Comparison of ENCODE assay signal across 1 cellular context in genomic region chr18:58538604-58539386, GRCh38.
TF ChIP-seq lines count a peak whose summit lies in the region.

No MANE protein-coding gene starts in this region.

TF ChIP-seq in HepG2, 621 proteins besides CTCF, POLR2A, EP300 and RAD21 (continued from another document):
- TF ChIP-seq FOXK1 (CRISPR knock-in tag; IDR thresholded peaks at IDR 0.05; ENCODE audit: borderline replicate concordance, low read depth) (peak; percentile 48; the same call in 1 of the 2 replicates), ELF3 (CRISPR knock-in tag; IDR thresholded peaks at IDR 0.05) (peak; percentile 73), TBX2 (CRISPR knock-in tag; IDR thresholded peaks at IDR 0.05; ENCODE audit: borderline replicate concordance) (peak; percentile 37; the same call in 1 of the 2 replicates), RFXANK (CRISPR knock-in tag; IDR thresholded peaks at IDR 0.05) (no peak), PATZ1 (CRISPR knock-in tag; IDR thresholded peaks at IDR 0.05) (peak; percentile 74), ZNF772 (CRISPR knock-in tag; IDR thresholded peaks at IDR 0.05) (no peak), ZBTB49 (CRISPR knock-in tag; IDR thresholded peaks at IDR 0.05; ENCODE audit: borderline replicate concordance) (no peak), ATRX (CRISPR knock-in tag; IDR thresholded peaks at IDR 0.05; ENCODE audit: borderline replicate concordance) (no peak), ZNF281 (CRISPR knock-in tag; IDR thresholded peaks at IDR 0.05; ENCODE audit: borderline replicate concordance) (peak; percentile 54; the same call in 1 of the 2 replicates), ZFP91 (CRISPR knock-in tag; IDR thresholded peaks at IDR 0.05; ENCODE audit: borderline replicate concordance) (no peak), SIX1 (CRISPR knock-in tag; IDR thresholded peaks at IDR 0.05; ENCODE audit: borderline replicate concordance) (peak; percentile 96), SOX13 (IDR thresholded peaks at IDR 0.05) (no peak), SOX13 (CRISPR knock-in tag; conservative IDR thresholded peaks at IDR 0.05 in 1 of 2, IDR thresholded peaks at IDR 0.05 in 1 of 2) (peak in 1 of 2 experiments; percentile 58; a peak in 1 of 4 replicates), BCL6 (CRISPR knock-in tag; IDR thresholded peaks at IDR 0.05) (peak; percentile 41; the same call in 1 of the 2 replicates), ZSCAN5A (CRISPR knock-in tag; IDR thresholded peaks at IDR 0.05; ENCODE audit: borderline replicate concordance) (no peak), RXRA (CRISPR knock-in tag; IDR thresholded peaks at IDR 0.05) (no peak), ZMAT3 (CRISPR knock-in tag; conservative IDR thresholded peaks at IDR 0.05) (0 out of 2 replicates have a peak, but pooled peaks have one; percentile 29)
TF ChIP-seq in HepG2: peak in this region for 49.
